Comparison of ENCODE assay signal across 21 cellular contexts in the genomic region with DNA sequence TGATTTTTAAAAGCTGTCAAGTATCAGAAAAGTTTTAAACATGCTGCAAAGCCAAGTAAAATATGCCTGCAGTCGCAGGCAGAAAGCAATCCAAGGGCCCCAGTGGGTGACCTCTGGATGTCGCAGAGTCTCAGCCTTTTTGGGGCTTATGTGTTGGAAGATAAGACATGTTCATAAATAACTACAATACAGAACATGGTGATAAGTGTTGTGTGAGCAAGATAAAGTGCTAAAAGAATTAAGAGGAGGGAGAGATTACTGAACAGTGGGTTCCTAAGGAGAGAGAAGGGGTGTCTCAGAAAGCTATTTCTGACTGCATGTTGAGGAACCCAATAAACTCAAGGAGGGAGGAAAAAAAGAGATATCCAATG.
DNase-seq lines count a peak whose midpoint lies in the region; ATAC-seq, FAIRE-seq and TF ChIP-seq lines count a peak whose summit lies in the region.
"Had no signal": no experiment of that assay in that cellular context is flagged by ENCODE, and none has a peak within 500 bp of the region (broad histone marks: within the 10 kb centered on the region; RNA-seq: fewer than 3 reads in every experiment).

No MANE protein-coding gene starts in this region.

- no peak; a peak in 1 of 4 replicates for TF ChIP-seq RAD21 in K562 (CRISPR knock-in tag; conservative IDR thresholded peaks at IDR 0.05 in 1 of 2, IDR thresholded peaks at IDR 0.05 in 1 of 2)

- H4K20me1 ChIP-seq in OCI-LY3 (ENCODE audit: insufficient read depth, low read length) (no peaks in the 10 kb centered on the region), K562 (replicated peaks; ENCODE audit: control insufficient read depth, insufficient read depth, low read length) (no peaks in the 10 kb centered on the region), smooth muscle cell (ENCODE audit: low read depth) (no peaks in the 10 kb centered on the region), neural progenitor cell (ENCODE audit: low read depth) (no peaks in the 10 kb centered on the region), PC-3 (ENCODE audit: low read length) (no peaks in the 10 kb centered on the region)
- H4K20me1 ChIP-seq: BLaER1 had no signal

- POLR2A ChIA-PET in K562 (lab: Yijun Ruan, JAX) = interaction anchor here (0.8 to 1.6 kb wide), 4 partner anchors 11 to 154 kb away, joined by 3 to 5 read pairs (median 4); no protein-coding TSS in a partner anchor
- POLR2A ChIA-PET in PC-3 (lab: Charles Lee; ENCODE audit: unreplicated experiment) = no interaction called here

- CTCF ChIA-PET in K562 (lab: Yijun Ruan, JAX; ENCODE audit: low intra/inter-chr PET ratio) (no interaction called here), PC-3 (lab: Charles Lee) (interaction anchor here (0.9 kb wide), 1 partner anchor 16 kb away, joined by 3 read pairs; no protein-coding TSS in a partner anchor)

- intact Hi-C loops in Right ventricle myocardium superior (cut with DNase I) = loop anchor here (10.0 kb wide), 1 partner anchor 77 kb away; a partner anchor contains a TSS
- intact Hi-C loops in K562 (cut with micrococcal nuclease) = loop anchor here (5.0 kb wide), 1 partner anchor 60 kb away; no protein-coding TSS in a partner anchor
- intact Hi-C loops in PC-3 (cut with micrococcal nuclease) = no loop called here

- H3K4me2 ChIP-seq in OCI-LY3 (ENCODE audit: low read length) = peak overlapping the region; percentile 46
- no peak overlapping the region; the same call in 1 of the 2 replicates for H3K4me2 ChIP-seq in K562 (ENCODE audit: insufficient read depth, low read length)
- H3K4me2 ChIP-seq in smooth muscle cell = peak overlapping the region; percentile 62
- no peak overlapping the region for H3K4me2 ChIP-seq in neural progenitor cell
- H3K4me2 ChIP-seq in PC-3 (ENCODE audit: low read length) = no peak overlapping the region
- H3K4me2 ChIP-seq: BLaER1 had no signal

- H3K9me2 ChIP-seq in PC-3 (replicated peaks; ENCODE audit: low read length) = no peaks in the 10 kb centered on the region

- peaks cover 3% of the 10 kb centered on the region for H3K9me3 Mint-ChIP-seq in neural progenitor cell
- H3K9me3 Mint-ChIP-seq: CD8-positive, alpha-beta T cell had no signal

- no peaks in the 10 kb centered on the region for H3K4me1 Mint-ChIP-seq in neural progenitor cell

- H3K27me3 Mint-ChIP-seq in neural progenitor cell (ENCODE audit: insufficient read depth, low read depth) = no peaks in the 10 kb centered on the region

- H3K27ac ChIP-seq in cardiac muscle cell = peak overlapping the region; percentile 72
- no peak overlapping the region for H3K27ac ChIP-seq in OCI-LY3 (ENCODE audit: low read length)
- H3K27ac ChIP-seq in K562 (ENCODE audit: extremely low read depth, low read depth, low read length) = no peak overlapping the region
- no peak overlapping the region for H3K27ac ChIP-seq in smooth muscle cell (ENCODE audit: low read depth)
- no peak overlapping the region for H3K27ac ChIP-seq in suprapubic skin
- H3K27ac ChIP-seq in neural progenitor cell = no peak overlapping the region
- H3K27ac ChIP-seq in PC-3 (ENCODE audit: low read length) = no peak overlapping the region
- H3K27ac ChIP-seq: 22Rv1, BLaER1, SJSA1 had no signal

- peaks cover 33% of the 10 kb centered on the region for H3K4me1 ChIP-seq in cardiac muscle cell (ENCODE audit: low read depth)
- H3K4me1 ChIP-seq in OCI-LY3 (ENCODE audit: low read length) = peaks cover 25% of the 10 kb centered on the region
- H3K4me1 ChIP-seq in K562 (replicated peaks in 1 of 2; ENCODE audit: control insufficient read depth in 2 of 2, insufficient read depth in 2 of 2, low read length in 2 of 2) = peaks cover 0 to 14% of the 10 kb centered on the region in 2 experiments; a peak in 2 of 5 replicates
- H3K4me1 ChIP-seq in smooth muscle cell (ENCODE audit: low read depth) = peaks cover 4% of the 10 kb centered on the region
- H3K4me1 ChIP-seq in suprapubic skin = no peaks in the 10 kb centered on the region
- H3K4me1 ChIP-seq in neural progenitor cell = no peaks in the 10 kb centered on the region
- no peaks in the 10 kb centered on the region for H3K4me1 ChIP-seq in PC-3 (ENCODE audit: insufficient read depth, low read length)
- H3K4me1 ChIP-seq: BLaER1, SJSA1 had no signal

- peak; percentile 72 for FAIRE-seq in K562 (lab: Jason Lieb, UNC)
- FAIRE-seq: G401.6 had no signal

- ATAC-seq in Right ventricle myocardium superior (ENCODE audit: poor library complexity) = no peak
- peak; percentile 87 for ATAC-seq in K562
- ATAC-seq in PC-3 = no peak
- ATAC-seq: CD8-positive, alpha-beta T cell; Panc1 had no signal

- TF ChIP-seq EP300 in K562 (IDR thresholded peaks at IDR 0.05; ENCODE audit: low read length) = peak; percentile 78
- TF ChIP-seq EP300 in suprapubic skin (IDR thresholded peaks at IDR 0.05) = no peak

- H3F3A ChIP-seq in smooth muscle cell (ENCODE audit: low read depth) = no peaks in the 10 kb centered on the region
- no peaks in the 10 kb centered on the region for H3F3A ChIP-seq in neural progenitor cell (ENCODE audit: low read depth)
- no peaks in the 10 kb centered on the region for H3F3A ChIP-seq in PC-3 (ENCODE audit: low read length, unreplicated experiment)

- H3K36me3 ChIP-seq in cardiac muscle cell (no peaks in the 10 kb centered on the region), OCI-LY3 (replicated peaks; ENCODE audit: low read depth, low read length) (no peaks in the 10 kb centered on the region), K562 (ENCODE audit: control insufficient read depth, insufficient read depth, low read length) (no peaks in the 10 kb centered on the region), smooth muscle cell (ENCODE audit: low read depth) (no peaks in the 10 kb centered on the region), suprapubic skin (no peaks in the 10 kb centered on the region), neural progenitor cell (no peaks in the 10 kb centered on the region), PC-3 (ENCODE audit: low read depth, low read length) (no peaks in the 10 kb centered on the region)
- H3K36me3 ChIP-seq: BLaER1, MG63, SJSA1 had no signal

- DNase-seq in cardiac muscle cell (ENCODE audit: low read depth in 1 of 2, low spot score in 1 of 2) (peak in 1 of 2 donors; percentile 46), Right ventricle myocardium superior (no peak), K562 (ENCODE audit: extremely low read depth in 1 of 4, low spot score in 3 of 4) (peak in 2 of 4 experiments; percentile 62 to 79), smooth muscle cell (lab: John Stamatoyannopoulos, UW; ENCODE audit: unreplicated experiment) (no peak), suprapubic skin (ENCODE audit: low spot score in 2 of 2) (no peak), neural progenitor cell (ENCODE audit: low spot score) (no peak), PC-3 (no peak)
- DNase-seq: ACHN; CD8-positive, alpha-beta T cell; NCI-H1417 treated with DMSO at 0.1 percent for 48 hours; NCI-H187; NCI-H2107; NCI-H446 treated with DMSO at 0.1 percent for 48 hours; NCI-H526 treated with DMSO at 0.1 percent for 48 hours had no signal

- H3K4me3 ChIP-seq in cardiac muscle cell (no peak overlapping the region), OCI-LY3 (ENCODE audit: low read length) (0 out of 2 replicates have a peak overlapping the region, but pooled peaks have one; percentile 15), K562 (no peak overlapping the region), smooth muscle cell (no peak overlapping the region), suprapubic skin (no peak overlapping the region), neural progenitor cell (no peak overlapping the region), PC-3 (ENCODE audit: low read length) (no peak overlapping the region)
- H3K4me3 ChIP-seq: BLaER1, MG63, SJSA1 had no signal

- no peak for TF ChIP-seq POLR2A in K562 (conservative IDR thresholded peaks at IDR 0.05)
- TF ChIP-seq POLR2A in suprapubic skin (IDR thresholded peaks at IDR 0.05) = no peak

- no peak overlapping the region for H2AFZ ChIP-seq in OCI-LY3 (ENCODE audit: low read depth, low read length)
- H2AFZ ChIP-seq in K562 (ENCODE audit: low read depth, low read length) = no peak overlapping the region
- H2AFZ ChIP-seq in smooth muscle cell (ENCODE audit: low read depth) = no peak overlapping the region
- H2AFZ ChIP-seq in neural progenitor cell (replicated peaks) = no peak overlapping the region
- no peak overlapping the region for H2AFZ ChIP-seq in PC-3 (ENCODE audit: low read length)

- in situ Hi-C loops in K562 (cut with MboI) = no loop called here

- TF ChIP-seq CTCF in cardiac muscle cell (IDR thresholded peaks at IDR 0.05; ENCODE audit: low read depth, low read length) (no peak), OCI-LY3 (IDR thresholded peaks at IDR 0.05; ENCODE audit: low read depth, low read length) (no peak), K562 (IDR thresholded peaks at IDR 0.05 in 2 of 3, conservative IDR thresholded peaks at IDR 0.05 in 1 of 3; ENCODE audit: insufficient read depth in 2 of 3, low read depth in 1 of 3, low read length in 3 of 3) (no peak), smooth muscle cell (IDR thresholded peaks at IDR 0.05; ENCODE audit: borderline replicate concordance, insufficient read depth, poor library complexity, severe bottlenecking) (no peak), suprapubic skin (IDR thresholded peaks at IDR 0.05) (no peak), neural progenitor cell (IDR thresholded peaks at IDR 0.05) (no peak), PC-3 (conservative IDR thresholded peaks at IDR 0.05; ENCODE audit: low read depth, low read length) (no peak)

- BruUV-seq in K562 (replicated peaks; lab: Mats Ljungman, UMichigan) (no TSS peak), PC-3 (replicated peaks; lab: Mats Ljungman, UMichigan) (no TSS peak)

- H3K27me3 ChIP-seq in cardiac muscle cell (no peaks in the 10 kb centered on the region), OCI-LY3 (ENCODE audit: low read depth, low read length) (peaks cover 17% of the 10 kb centered on the region), K562 (ENCODE audit: control insufficient read depth in 2 of 2, insufficient read depth in 2 of 2, low read length in 2 of 2) (no peaks in the 10 kb centered on the region; a peak in 1 of 5 replicates), smooth muscle cell (ENCODE audit: low read depth) (peaks cover 5% of the 10 kb centered on the region), suprapubic skin (no peaks in the 10 kb centered on the region), neural progenitor cell (no peaks in the 10 kb centered on the region), PC-3 (ENCODE audit: low read length) (no peaks in the 10 kb centered on the region)
- H3K27me3 ChIP-seq: BLaER1, MG63, SJSA1 had no signal

- WGBS in K562 (ENCODE audit: insufficient coverage, low coverage, missing lambda C conversion rate) = 0% methylated on average over 2 of the region's 2 CpGs
- WGBS in smooth muscle cell (ENCODE audit: low lambda C conversion rate) = 35% methylated on average over 2 of the region's 2 CpGs
- 47% methylated on average over 2 of the region's 2 CpGs for WGBS in suprapubic skin

- H3K9me3 ChIP-seq in cardiac muscle cell (ENCODE audit: low read depth) = no peaks in the 10 kb centered on the region
- H3K9me3 ChIP-seq in OCI-LY3 (ENCODE audit: insufficient read depth, low read length) = no peaks in the 10 kb centered on the region
- H3K9me3 ChIP-seq in K562 (replicated peaks; ENCODE audit: control insufficient read depth, insufficient read depth, low read depth, low read length) = no peaks in the 10 kb centered on the region; the same call in 1 of the 2 replicates
- H3K9me3 ChIP-seq in smooth muscle cell (replicated peaks; ENCODE audit: low read depth) = no peaks in the 10 kb centered on the region
- H3K9me3 ChIP-seq in suprapubic skin = no peaks in the 10 kb centered on the region
- H3K9me3 ChIP-seq in neural progenitor cell (ENCODE audit: low read depth) = no peaks in the 10 kb centered on the region
- no peaks in the 10 kb centered on the region for H3K9me3 ChIP-seq in PC-3 (ENCODE audit: low read length)
- H3K9me3 ChIP-seq: BLaER1, MG63, SJSA1 had no signal

- H3K4me3 Mint-ChIP-seq in neural progenitor cell = no peak overlapping the region
- H3K4me3 Mint-ChIP-seq: CD8-positive, alpha-beta T cell had no signal

- H3K9ac ChIP-seq in OCI-LY3 (ENCODE audit: low read length) (no peak overlapping the region), K562 (ENCODE audit: insufficient read depth in 1 of 2, low read depth in 2 of 2, low read length in 2 of 2) (no peak overlapping the region), smooth muscle cell (ENCODE audit: low read depth) (no peak overlapping the region), neural progenitor cell (no peak overlapping the region), PC-3 (ENCODE audit: low read length) (no peak overlapping the region)
- H3K9ac ChIP-seq: BLaER1 had no signal

- H3K27ac Mint-ChIP-seq in neural progenitor cell = no peak overlapping the region
- H3K27ac Mint-ChIP-seq: CD8-positive, alpha-beta T cell had no signal

- H3K79me2 ChIP-seq in OCI-LY3 (ENCODE audit: low read length) (no peaks in the 10 kb centered on the region), K562 (ENCODE audit: control insufficient read depth, insufficient read depth, low read length) (no peaks in the 10 kb centered on the region), smooth muscle cell (ENCODE audit: low read depth) (no peaks in the 10 kb centered on the region), neural progenitor cell (ENCODE audit: low read depth) (no peaks in the 10 kb centered on the region), PC-3 (ENCODE audit: low read length) (no peaks in the 10 kb centered on the region)

- H3K9me1 ChIP-seq in K562 (ENCODE audit: control insufficient read depth, insufficient read depth, low read length) = no peaks in the 10 kb centered on the region

- H3K36me3 Mint-ChIP-seq in neural progenitor cell = no peaks in the 10 kb centered on the region
- H3K36me3 Mint-ChIP-seq: CD8-positive, alpha-beta T cell had no signal

Comparison
In these comparisons a context has a peak if more than half of its experiments do, and no peak if none do; other contexts are left out.
1. H3K4me2 ChIP-seq: peak in OCI-LY3 (single experiment) and smooth muscle cell (single experiment); none in K562 (single experiment), neural progenitor cell (single experiment) and PC-3 (single experiment).